Comparison of ENCODE assay signal across 8 cellular contexts in the genomic region with DNA sequence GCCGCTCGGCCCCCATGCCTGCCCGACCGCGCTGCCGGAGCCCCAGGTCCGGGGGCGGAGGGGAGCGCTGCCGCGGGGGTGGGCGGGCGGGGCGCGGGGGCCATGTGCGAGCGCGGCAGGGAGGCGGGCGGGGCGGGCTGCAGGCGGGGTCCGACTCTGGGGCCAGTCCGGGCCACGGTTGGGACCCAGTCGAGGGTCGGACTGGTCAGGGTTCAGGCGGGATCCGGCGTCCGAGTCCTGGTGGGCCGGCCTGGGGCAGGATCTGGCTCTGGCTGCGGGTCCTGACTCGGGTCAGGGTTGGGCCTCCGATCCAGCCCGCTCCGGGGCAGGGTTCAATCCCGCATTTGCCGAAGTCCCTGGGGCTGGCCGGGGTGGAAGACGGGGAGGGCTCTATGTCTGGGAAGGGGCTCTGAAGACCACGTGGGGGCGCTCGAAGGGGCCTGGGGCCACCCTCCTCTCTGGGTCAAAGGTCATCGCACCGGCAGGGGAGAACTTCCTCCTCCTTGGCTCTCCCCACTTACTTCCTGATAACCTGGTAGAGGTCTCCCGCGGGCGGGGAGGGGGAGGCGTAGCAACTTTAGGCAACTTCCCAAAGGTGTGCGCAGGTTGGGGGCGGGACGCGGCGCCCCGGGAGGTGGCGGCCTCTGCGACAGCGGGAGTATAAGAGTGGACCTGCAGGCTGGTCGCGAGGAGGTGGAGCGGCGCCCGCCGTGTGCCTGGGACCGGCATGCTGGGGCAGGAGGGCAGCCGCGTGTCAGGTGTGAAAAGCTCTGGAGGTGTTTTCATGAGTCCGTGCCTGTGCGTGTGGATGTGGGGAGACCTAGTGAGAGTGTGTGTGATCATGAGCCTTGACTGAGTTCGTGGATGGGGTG. TPM values are rescaled to one million over a fixed set of nuclear protein-coding genes. Genes with fewer than 3 reads are reported as not detected.
DNase-seq lines count a peak whose midpoint lies in the region; ATAC-seq and TF ChIP-seq lines count a peak whose summit lies in the region.

No MANE protein-coding gene starts in this region.

- H3K4me3 Mint-ChIP-seq in activated T-cell treated with anti-CD3 and anti-CD28 coated beads, Interleukin-2, amount 50 U/mL, for 4 hours, result peak overlapping the region; percentile 99
- H3K4me3 Mint-ChIP-seq in neural progenitor cell, result peak overlapping the region; percentile 95

- H3K27ac ChIP-seq in 22Rv1 (peak overlapping the region; percentile 99), neural progenitor cell (peak overlapping the region; percentile 31)

- peaks cover 5% of the 10 kb centered on the region for H3K27me3 Mint-ChIP-seq in activated T-cell treated with anti-CD3 and anti-CD28 coated beads, Interleukin-2, amount 50 U/mL, for 4 hours (ENCODE audit: low read depth)
- H3K27me3 Mint-ChIP-seq in neural progenitor cell (ENCODE audit: insufficient read depth, low read depth), result peaks cover 21% of the 10 kb centered on the region

- no peaks in the 10 kb centered on the region for H3K36me3 ChIP-seq in neural progenitor cell

- peaks cover 10% of the 10 kb centered on the region for H3K4me1 ChIP-seq in neural progenitor cell

- H3K4me1 Mint-ChIP-seq in activated T-cell treated with anti-CD3 and anti-CD28 coated beads, Interleukin-2, amount 50 U/mL, for 4 hours (ENCODE audit: low read depth), result peaks cover 25% of the 10 kb centered on the region
- peaks cover 19% of the 10 kb centered on the region for H3K4me1 Mint-ChIP-seq in neural progenitor cell

- peak overlapping the region; percentile 95 for H3K4me2 ChIP-seq in neural progenitor cell

- H3K27me3 ChIP-seq in neural progenitor cell, result peaks cover 34% of the 10 kb centered on the region

- peaks cover 18% of the 10 kb centered on the region for H4K20me1 ChIP-seq in neural progenitor cell (ENCODE audit: low read depth)

- DNase-seq in OCI-M2 (lab: John Stamatoyannopoulos, UW; ENCODE audit: unreplicated experiment) (peak; percentile 27), fibroblast of peridontal ligament (ENCODE audit: extremely low read depth) (peak; percentile 16), neural progenitor cell (ENCODE audit: low spot score) (peak; percentile 82), superior temporal gyrus (ENCODE audit: extremely low spot score) (peak; percentile 42)
- peak; percentile 70 for DNase-seq in activated T-cell treated with anti-CD3 and anti-CD28 coated beads, Interleukin-2, amount 50 U/mL, for 4 hours

- TF ChIP-seq CTCF in 22Rv1 (IDR thresholded peaks at IDR 0.05), result peak; percentile 58
- TF ChIP-seq CTCF in neural progenitor cell (IDR thresholded peaks at IDR 0.05), result peak; percentile 73

- no peaks in the 10 kb centered on the region for H3K9me3 Mint-ChIP-seq in activated T-cell treated with anti-CD3 and anti-CD28 coated beads, Interleukin-2, amount 50 U/mL, for 4 hours
- no peaks in the 10 kb centered on the region for H3K9me3 Mint-ChIP-seq in neural progenitor cell

- H2AFZ ChIP-seq in neural progenitor cell (replicated peaks), result peak overlapping the region; percentile 55

- H3K27ac Mint-ChIP-seq in neural progenitor cell, result peak overlapping the region; percentile 12

- peaks cover 7% of the 10 kb centered on the region for H3K36me3 Mint-ChIP-seq in activated T-cell treated with anti-CD3 and anti-CD28 coated beads, Interleukin-2, amount 50 U/mL, for 4 hours (ENCODE audit: insufficient read depth)
- H3K36me3 Mint-ChIP-seq in neural progenitor cell, result no peaks in the 10 kb centered on the region

- peaks cover 18% of the 10 kb centered on the region for H3K79me2 ChIP-seq in neural progenitor cell (ENCODE audit: low read depth)

- ATAC-seq in GM18511 (IDR thresholded peaks at IDR 0.05; ENCODE audit: unreplicated experiment) (peak; percentile 34), HG03159 (IDR thresholded peaks at IDR 0.05; ENCODE audit: unreplicated experiment) (peak; percentile 27)
- ATAC-seq in activated T-cell treated with anti-CD3 and anti-CD28 coated beads, Interleukin-2, amount 50 U/mL, for 4 hours, result peak; percentile 17 to 19

- peaks cover 17% of the 10 kb centered on the region for H3F3A ChIP-seq in neural progenitor cell (ENCODE audit: low read depth)

- peak overlapping the region; percentile 87 for H3K4me3 ChIP-seq in neural progenitor cell

- no peaks in the 10 kb centered on the region for H3K9me3 ChIP-seq in neural progenitor cell (ENCODE audit: low read depth)

- H3K9ac ChIP-seq in neural progenitor cell, result peak overlapping the region; percentile 44

RNA-seq across cellular contexts. Expression of a gene that starts 0.6 kb away (rescaled TPM):
- total RNA-seq in activated T-cell treated with anti-CD3 and anti-CD28 coated beads, Interleukin-2, amount 50 U/mL, for 4 hours, result 10 to 100 TPM; 81.5 to 93.4 (median 89.3) TPM
- 5.5 and 22.0 TPM in 2 replicates for total RNA-seq in neural progenitor cell (ENCODE audit: low replicate concordance)

RNA-seq across cellular contexts. Expression of a gene that starts 5.8 kb away (rescaled TPM):
- not detected for total RNA-seq in activated T-cell treated with anti-CD3 and anti-CD28 coated beads, Interleukin-2, amount 50 U/mL, for 4 hours
- total RNA-seq in neural progenitor cell (ENCODE audit: low replicate concordance), result 0.22 TPM in 1 of 2 replicates, not detected in the other

RNA-seq across cellular contexts. Expression of a gene that starts 11.4 kb away (rescaled TPM):
- 100 to 1,000 TPM; 432 to 461 (median 438) TPM for total RNA-seq in activated T-cell treated with anti-CD3 and anti-CD28 coated beads, Interleukin-2, amount 50 U/mL, for 4 hours
- total RNA-seq in neural progenitor cell (ENCODE audit: low replicate concordance), result 257 and 284 TPM in 2 replicates

RNA-seq across cellular contexts. Expression of a gene that starts 12.0 kb away (rescaled TPM):
- 10 to 100 TPM; 78.3 to 96.8 (median 81.0) TPM for total RNA-seq in activated T-cell treated with anti-CD3 and anti-CD28 coated beads, Interleukin-2, amount 50 U/mL, for 4 hours
- total RNA-seq in neural progenitor cell (ENCODE audit: low replicate concordance), result 111 and 182 TPM in 2 replicates

RNA-seq across cellular contexts. Expression of a gene that starts 14.8 kb away (rescaled TPM):
- not detected for total RNA-seq in activated T-cell treated with anti-CD3 and anti-CD28 coated beads, Interleukin-2, amount 50 U/mL, for 4 hours
- 0.19 TPM in 1 of 2 replicates, not detected in the other for total RNA-seq in neural progenitor cell (ENCODE audit: low replicate concordance)

Comparison
In these comparisons a context has a peak if more than half of its experiments do, and no peak if none do; other contexts are left out.
1. Peak in every context shown above with its lines: DNase-seq, ATAC-seq, H3K4me3 ChIP-seq and H3K27ac ChIP-seq.
2. DNase-seq: peak in every context shown above with its lines; median percentile 82 in neural progenitor cell; 70 in activated T-cell treated with anti-CD3 and anti-CD28 coated beads, Interleukin-2, amount 50 U/mL, for 4 hours; 42 in superior temporal gyrus; 27 in OCI-M2; 16 in fibroblast of peridontal ligament.